In genomic region chr1:236568285-236568894, GRCh38 we compare ENCODE assay signal across 23 cellular contexts. TPM values are rescaled to one million over a fixed set of nuclear protein-coding genes. Genes with fewer than 3 reads are reported as not detected.
DNase-seq lines count a peak whose midpoint lies in the region; ATAC-seq and TF ChIP-seq lines count a peak whose summit lies in the region.
"Had no signal": no experiment of that assay in that cellular context is flagged by ENCODE, and none has a peak within 500 bp of the region (broad histone marks: within the 10 kb centered on the region; RNA-seq: fewer than 3 reads in every experiment).

No MANE protein-coding gene starts in this region.

- peak overlapping the region; percentile 54 for H3K27ac Mint-ChIP-seq in activated naive CD4-positive, alpha-beta T cell treated with anti-CD3 and anti-CD28 coated beads for 36 hours
- H3K27ac Mint-ChIP-seq in endodermal cell = no peak overlapping the region
- H3K27ac Mint-ChIP-seq: activated CD4-positive, alpha-beta T cell treated with anti-CD3 and anti-CD28 coated beads for 36 hours; activated T-helper 2 cell treated with anti-CD3 and anti-CD28 coated beads, Interferon-gamma antibody, Interleukin-2, Interleukin-4, amounts not matched to agents 10 μg/mL and 5 μg/mL and 100 μg/mL, durations not matched to agents 14 hours and 24 hours and 36 hours; CD4-positive, CD25-positive, alpha-beta regulatory T cell; stimulated activated effector memory CD8-positive, alpha-beta T cell treated with anti-CD3 and anti-CD28 coated beads, Interleukin-12 subunit alpha, Interleukin-12 subunit beta, amount 100 ng/mL, for 72 hours had no signal

- H4K8ac ChIP-seq in mesendoderm (ENCODE audit: low read depth, low read length) = no peak overlapping the region

- intact Hi-C loops in activated naive CD4-positive, alpha-beta T cell treated with anti-CD3 and anti-CD28 coated beads for 36 hours (cut with micrococcal nuclease) = no loop called here

- no peaks in the 10 kb centered on the region for H3K4me1 Mint-ChIP-seq in activated naive CD4-positive, alpha-beta T cell treated with anti-CD3 and anti-CD28 coated beads for 36 hours (ENCODE audit: low read depth)
- H3K4me1 Mint-ChIP-seq in endodermal cell = peaks cover 15% of the 10 kb centered on the region
- H3K4me1 Mint-ChIP-seq: neural crest cell; stimulated activated effector memory CD8-positive, alpha-beta T cell treated with anti-CD3 and anti-CD28 coated beads, Interleukin-12 subunit alpha, Interleukin-12 subunit beta, amount 100 ng/mL, for 72 hours had no signal

- H3K4ac ChIP-seq in mesendoderm (ENCODE audit: low read depth, low read length) = no peak overlapping the region

- H3K4me2 ChIP-seq in mesendoderm (ENCODE audit: low read length) = no peak overlapping the region

- H3K79me2 ChIP-seq in mesendoderm (ENCODE audit: control insufficient read depth, insufficient read depth, low read length) = no peaks in the 10 kb centered on the region

- H3K27ac ChIP-seq in endodermal cell (ENCODE audit: low read depth, low read length) (no peak overlapping the region), mesendoderm (ENCODE audit: low read depth, low read length) (no peak overlapping the region)
- H3K27ac ChIP-seq: heart left ventricle, left lung, sigmoid colon, testis had no signal

- WGBS in endodermal cell (ENCODE audit: insufficient coverage in 1 of 2, insufficient read length in 1 of 2), 2 experiments = 90% methylated on average over 2 of the region's 2 CpGs; no CpG with 5 or more reads in 1 of the 2 experiments
- WGBS in mesendoderm (ENCODE audit: extremely low coverage, insufficient coverage, low lambda C conversion rate) = no CpG with 5 or more reads among the region's 2 CpGs

- H3K18ac ChIP-seq in mesendoderm (ENCODE audit: low read length) = no peak overlapping the region

- no peak overlapping the region for H2BK120ac ChIP-seq in mesendoderm (ENCODE audit: low read depth, low read length)

- no peaks in the 10 kb centered on the region for H3K27me3 Mint-ChIP-seq in activated naive CD4-positive, alpha-beta T cell treated with anti-CD3 and anti-CD28 coated beads for 36 hours (ENCODE audit: low read depth)
- H3K27me3 Mint-ChIP-seq in endodermal cell (ENCODE audit: insufficient read depth) = no peaks in the 10 kb centered on the region
- H3K27me3 Mint-ChIP-seq: activated CD4-positive, alpha-beta T cell treated with anti-CD3 and anti-CD28 coated beads for 36 hours; CD4-positive, CD25-positive, alpha-beta regulatory T cell had no signal

- no peak overlapping the region for H3K56ac ChIP-seq in mesendoderm (ENCODE audit: low read length)

- no peak for DNase-seq in activated naive CD4-positive, alpha-beta T cell treated with anti-CD3 and anti-CD28 coated beads for 36 hours
- DNase-seq in activated naive CD4-positive, alpha-beta T cell treated with Interleukin-2 at 50 U/mL for 16 hours = no peak
- DNase-seq in NCI-H460 (ENCODE audit: extremely low read depth, low read depth) (peak; percentile 100), endodermal cell (no peak), mesendoderm (peak; percentile 52), midbrain (lab: John Stamatoyannopoulos, UW) (no peak)
- DNase-seq: ACHN; activated CD4-positive, alpha-beta T cell treated with anti-CD3 and anti-CD28 coated beads for 36 hours; CD4-positive, CD25-positive, alpha-beta regulatory T cell; DMS153; heart left ventricle; left lung; NCI-H2029; NCI-H510A treated with DMSO at 0.1 percent for 48 hours; posterior cingulate gyrus; sigmoid colon; testis had no signal

- H3K9me3 ChIP-seq in endodermal cell (ENCODE audit: control insufficient read depth, low read length) = no peaks in the 10 kb centered on the region
- H3K9me3 ChIP-seq: heart left ventricle, left lung, sigmoid colon, testis had no signal

- no peak overlapping the region for H3K23ac ChIP-seq in mesendoderm (ENCODE audit: low read length)

- H3K4me3 Mint-ChIP-seq in activated naive CD4-positive, alpha-beta T cell treated with anti-CD3 and anti-CD28 coated beads for 36 hours = no peak overlapping the region
- no peak overlapping the region for H3K4me3 Mint-ChIP-seq in endodermal cell
- H3K4me3 Mint-ChIP-seq: activated CD4-positive, alpha-beta T cell treated with anti-CD3 and anti-CD28 coated beads for 36 hours; CD4-positive, CD25-positive, alpha-beta regulatory T cell; neural crest cell; stimulated activated effector memory CD8-positive, alpha-beta T cell treated with anti-CD3 and anti-CD28 coated beads, Interleukin-12 subunit alpha, Interleukin-12 subunit beta, amount 100 ng/mL, for 72 hours had no signal

- no peak for ATAC-seq in GM21515 (IDR thresholded peaks at IDR 0.05; ENCODE audit: unreplicated experiment)
- no peak for ATAC-seq in HG03139 (IDR thresholded peaks at IDR 0.05; ENCODE audit: unreplicated experiment)
- ATAC-seq: activated CD4-positive, alpha-beta T cell treated with anti-CD3 and anti-CD28 coated beads for 36 hours; esophagus mucosa; heart left ventricle; left lung; stimulated activated effector memory CD8-positive, alpha-beta T cell treated with anti-CD3 and anti-CD28 coated beads, Interleukin-12 subunit alpha, Interleukin-12 subunit beta, amount 100 ng/mL, for 72 hours had no signal

- H3K36me3 ChIP-seq in endodermal cell (ENCODE audit: control insufficient read depth, insufficient read depth, low read length) (peaks cover 83% of the 10 kb centered on the region), mesendoderm (ENCODE audit: control insufficient read depth, insufficient read depth, low read length) (peaks cover 6% of the 10 kb centered on the region)

- no peak overlapping the region for H4K5ac ChIP-seq in mesendoderm (ENCODE audit: low read length)

- H3K79me1 ChIP-seq in mesendoderm (ENCODE audit: low read length) = no peaks in the 10 kb centered on the region

- no peak overlapping the region for H2BK5ac ChIP-seq in mesendoderm (ENCODE audit: low read length)

- no peaks in the 10 kb centered on the region for H3K9me3 Mint-ChIP-seq in activated naive CD4-positive, alpha-beta T cell treated with anti-CD3 and anti-CD28 coated beads for 36 hours
- no peaks in the 10 kb centered on the region for H3K9me3 Mint-ChIP-seq in endodermal cell
- H3K9me3 Mint-ChIP-seq: activated T-helper 2 cell treated with anti-CD3 and anti-CD28 coated beads, Interferon-gamma antibody, Interleukin-2, Interleukin-4, amounts not matched to agents 10 μg/mL and 5 μg/mL and 100 μg/mL, durations not matched to agents 14 hours and 24 hours and 36 hours; CD4-positive, CD25-positive, alpha-beta regulatory T cell; neural crest cell; stimulated activated effector memory CD8-positive, alpha-beta T cell treated with anti-CD3 and anti-CD28 coated beads, Interleukin-12 subunit alpha, Interleukin-12 subunit beta, amount 100 ng/mL, for 72 hours had no signal

- H2AK5ac ChIP-seq in mesendoderm (ENCODE audit: low read length) = no peak overlapping the region

- H3K27me3 ChIP-seq in endodermal cell (ENCODE audit: control insufficient read depth, insufficient read depth, low read length, poor library complexity, severe bottlenecking) = no peaks in the 10 kb centered on the region
- no peaks in the 10 kb centered on the region for H3K27me3 ChIP-seq in mesendoderm (ENCODE audit: insufficient read depth, low read length, poor library complexity)
- H3K27me3 ChIP-seq: heart left ventricle, left lung, sigmoid colon, testis had no signal

- peaks cover 44% of the 10 kb centered on the region for H3K36me3 Mint-ChIP-seq in activated naive CD4-positive, alpha-beta T cell treated with anti-CD3 and anti-CD28 coated beads for 36 hours (ENCODE audit: low read depth)
- peaks cover 83% of the 10 kb centered on the region for H3K36me3 Mint-ChIP-seq in endodermal cell (ENCODE audit: low read depth)

- no peak for TF ChIP-seq CTCF in endodermal cell (conservative IDR thresholded peaks at IDR 0.05)

- CTCF ChIA-PET in activated naive CD4-positive, alpha-beta T cell treated with anti-CD3 and anti-CD28 coated beads for 36 hours (lab: Charles Lee) = interaction anchor here (0.7 kb wide), 1 partner anchor 464 kb away, joined by 3 read pairs; no protein-coding TSS in a partner anchor

- H3K4me1 ChIP-seq in endodermal cell (ENCODE audit: control insufficient read depth, insufficient read depth, low read length) (peaks cover 3% of the 10 kb centered on the region), mesendoderm (ENCODE audit: control insufficient read depth, low read depth, low read length) (no peaks in the 10 kb centered on the region)
- H3K4me1 ChIP-seq: heart left ventricle, left lung, sigmoid colon, testis had no signal

- H2BK15ac ChIP-seq in mesendoderm (replicated peaks; ENCODE audit: low read depth) = no peak overlapping the region

- H3K9ac ChIP-seq in endodermal cell (ENCODE audit: extremely low read depth, low read length, poor library complexity, severe bottlenecking) = no peak overlapping the region
- no peak overlapping the region for H3K9ac ChIP-seq in mesendoderm (ENCODE audit: low read length)

- H3K4me3 ChIP-seq in endodermal cell (ENCODE audit: low read length) (peak overlapping the region; percentile 10), mesendoderm (ENCODE audit: low read length) (no peak overlapping the region)
- H3K4me3 ChIP-seq: heart left ventricle, left lung, sigmoid colon, testis had no signal

RNA-seq across cellular contexts. Expression of gene HEATR1, which starts 35.9 kb away (rescaled TPM):
- 10 to 100 TPM; 71.6 to 75.1 TPM for total RNA-seq in activated naive CD4-positive, alpha-beta T cell treated with anti-CD3 and anti-CD28 coated beads for 36 hours
- total RNA-seq in NCI-H460 (2014; rRNA removed; shearing (Covaris generic)) = 84.3 and 102 TPM in 2 replicates
- polyA plus RNA-seq in NCI-H460 (2014; cell fraction: nucleus; rRNA removed) = 42.9 and 44.9 TPM in 2 replicates
- total RNA-seq in endodermal cell = 10 to 100 TPM; 51.8 to 65.4 TPM
- polyA plus RNA-seq in endodermal cell (2013, experiment 1 of 2) = 27.7 TPM
- polyA plus RNA-seq in endodermal cell (2013, experiment 2 of 2) = 26.7 TPM
- 34.2 TPM for polyA plus RNA-seq in mesendoderm (2013, experiment 1 of 2)
- polyA plus RNA-seq in mesendoderm (2013, experiment 2 of 2) = 33.3 TPM

RNA-seq across cellular contexts. Expression of gene LGALS8, which starts 44.6 kb away (rescaled TPM):
- 10 to 100 TPM; 78.6 to 89.4 TPM for total RNA-seq in activated naive CD4-positive, alpha-beta T cell treated with anti-CD3 and anti-CD28 coated beads for 36 hours
- total RNA-seq in NCI-H460 (2014; rRNA removed; shearing (Covaris generic)) = 216 and 226 TPM in 2 replicates
- 122 and 133 TPM in 2 replicates for polyA plus RNA-seq in NCI-H460 (2014; cell fraction: nucleus; rRNA removed)
- 10 to 100 TPM; 11.4 to 15.0 TPM for total RNA-seq in endodermal cell
- 18.1 TPM for polyA plus RNA-seq in endodermal cell (2013, experiment 1 of 2)
- 13.2 TPM for polyA plus RNA-seq in endodermal cell (2013, experiment 2 of 2)
- 7.7 TPM for polyA plus RNA-seq in mesendoderm (2013, experiment 1 of 2)
- polyA plus RNA-seq in mesendoderm (2013, experiment 2 of 2) = 7.9 TPM

Comparison
In these comparisons a context has a peak if more than half of its experiments do, and no peak if none do; other contexts are left out.
1. DNase-seq: peak in NCI-H460 (single experiment) and mesendoderm (single experiment); none in activated naive CD4-positive, alpha-beta T cell treated with anti-CD3 and anti-CD28 coated beads for 36 hours (single experiment), activated naive CD4-positive, alpha-beta T cell treated with Interleukin-2 at 50 U/mL for 16 hours (single experiment), endodermal cell (single experiment) and midbrain (single experiment).
2. RNA of gene LGALS8, which starts 44.6 kb away (total RNA-seq): 216 to 226 TPM in NCI-H460 and 78.6 to 89.4 TPM in activated naive CD4-positive, alpha-beta T cell treated with anti-CD3 and anti-CD28 coated beads for 36 hours; 11.4 to 15.0 TPM in endodermal cell; every median in the first group is over 4 times any median in the second.